In the genomic region with DNA sequence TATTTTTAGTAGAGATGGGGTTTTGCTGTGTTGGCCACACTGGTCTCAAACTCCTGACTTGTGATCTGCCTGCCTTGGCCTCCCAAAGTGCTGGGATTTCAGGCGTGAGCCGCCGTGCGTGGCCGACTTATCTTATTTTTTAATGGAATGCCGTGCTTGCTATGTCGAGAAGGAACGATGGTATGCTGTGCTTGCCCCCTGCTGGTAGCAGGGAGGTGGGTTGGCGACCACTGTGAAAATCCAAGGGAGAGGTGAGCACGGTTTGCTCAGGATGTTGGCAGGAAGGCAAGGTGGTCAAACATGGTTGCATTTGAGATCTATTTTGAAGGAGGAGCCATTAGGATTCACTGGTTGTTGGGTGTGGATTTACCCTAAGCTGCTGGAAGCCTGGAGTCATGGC, we compare ENCODE assay signal across 9 cellular contexts. TPM values are rescaled to one million over a fixed set of nuclear protein-coding genes. Genes with fewer than 3 reads are reported as not detected.
DNase-seq lines count a peak whose midpoint lies in the region; ATAC-seq and TF ChIP-seq lines count a peak whose summit lies in the region.
"Had no signal": no experiment of that assay in that cellular context is flagged by ENCODE, and none has a peak within 500 bp of the region (broad histone marks: within the 10 kb centered on the region; RNA-seq: fewer than 3 reads in every experiment).

No MANE protein-coding gene starts in this region.

- H3K4me1 ChIP-seq in heart right ventricle (no peaks in the 10 kb centered on the region), Panc1 (ENCODE audit: control insufficient read depth, insufficient read depth, low read length) (no peaks in the 10 kb centered on the region), testis (no peaks in the 10 kb centered on the region)

- DNase-seq in heart right ventricle (no peak), cardiac septum (ENCODE audit: low spot score) (no peak), Panc1 (ENCODE audit: low read depth, low spot score) (no peak), fibroblast of mammary gland (ENCODE audit: low read depth) (peak; percentile 26), testis (peak; percentile 33), NCI-H146 treated with DMSO at 0.1 percent for 48 hours (lab: John Stamatoyannopoulos, UW; ENCODE audit: unreplicated experiment) (no peak)
- DNase-seq: NCI-H1105 had no signal

- no TSS peak for BruUV-seq in Panc1 (replicated peaks; lab: Mats Ljungman, UMichigan)

- WGBS in heart right ventricle, 2 donors: 45 to 49% methylated on average over 10 of the region's 10 CpGs
- WGBS in testis, 2 donors: 60 to 69% methylated on average over 10 of the region's 10 CpGs

- POLR2A ChIA-PET in Panc1 (lab: Charles Lee): no interaction called here

- ATAC-seq in heart right ventricle (peak in 1 of 8 donors; percentile 43), Panc1 (peak; percentile 55; the same call in 1 of the 2 replicates), GM21526 (IDR thresholded peaks at IDR 0.05; ENCODE audit: low FRiP score, unreplicated experiment) (no peak), HG03342 (IDR thresholded peaks at IDR 0.05; ENCODE audit: unreplicated experiment) (no peak)

- no peak for TF ChIP-seq POLR2A in testis (IDR thresholded peaks at IDR 0.05)

- peaks cover 0 to 6% (median 4%) of the 10 kb centered on the region in 7 donors for H3K27me3 ChIP-seq in heart right ventricle
- no peaks in the 10 kb centered on the region for H3K27me3 ChIP-seq in Panc1 (ENCODE audit: control insufficient read depth, insufficient read depth, low read length)
- no peaks in the 10 kb centered on the region for H3K27me3 ChIP-seq in testis

- in situ Hi-C loops in Panc1 (cut with HindIII; ENCODE audit: low pct_unique_long_range_greater_than_20kb, low sequenced_read_pairs): no loop called here

- H3K36me3 ChIP-seq in heart right ventricle (no peaks in the 10 kb centered on the region), Panc1 (ENCODE audit: control insufficient read depth, insufficient read depth, low read length) (no peaks in the 10 kb centered on the region), testis (ENCODE audit: low read depth, missing control alignments) (no peaks in the 10 kb centered on the region)

- intact Hi-C loops in heart right ventricle (cut with DNase I) (loop anchor here in 2 of 10 donors (5.0 to 10.0 kb wide), 2 partner anchors 60 to 68 kb away; no protein-coding TSS in a partner anchor), cardiac septum (cut with DNase I) (no loop called here), Panc1 (cut with micrococcal nuclease; ENCODE audit: unreplicated experiment) (loop anchor here (2.0 kb wide), 1 partner anchor 64 kb away; no protein-coding TSS in a partner anchor), testis (cut with DNase I; ENCODE audit: low total_unique reads) (no loop called here)

- no peak overlapping the region for H3K27ac ChIP-seq in heart right ventricle
- no peak overlapping the region for H3K27ac ChIP-seq in Panc1 (ENCODE audit: low read length)
- no peak overlapping the region for H3K27ac ChIP-seq in testis

- H3K4me3 ChIP-seq in heart right ventricle (no peak overlapping the region), Panc1 (ENCODE audit: low read depth in 2 of 2, low read length in 2 of 2) (no peak overlapping the region), fibroblast of mammary gland (ENCODE audit: control insufficient read depth, low read depth, low read length) (no peak overlapping the region), testis (no peak overlapping the region)

- TF ChIP-seq CTCF in heart right ventricle (IDR thresholded peaks at IDR 0.05) (peak in 6 of 9 donors; percentile 24 to 42 (median 40)), Panc1 (IDR thresholded peaks at IDR 0.05) (peak; percentile 77), fibroblast of mammary gland (conservative IDR thresholded peaks at IDR 0.05; ENCODE audit: control insufficient read depth, insufficient read depth, low read depth, low read length) (peak; percentile 54), testis (IDR thresholded peaks at IDR 0.05) (peak in 1 of 3 experiments; percentile 40)

- H3K9me3 ChIP-seq in heart right ventricle (no peaks in the 10 kb centered on the region), Panc1 (ENCODE audit: control insufficient read depth, insufficient read depth, low read depth, low read length) (no peaks in the 10 kb centered on the region), testis (no peaks in the 10 kb centered on the region)

- CTCF ChIA-PET in Panc1 (lab: Charles Lee): no interaction called here

RNA-seq across cellular contexts. Expression of gene RCC2, which starts 45.8 kb away (rescaled TPM):
- total RNA-seq in heart right ventricle (10 to 100 TPM in 7 of 10 donors, 1 to 10 TPM in 3; 9.0 to 25.3 (median 11.4) TPM), cardiac septum (14.5 TPM), Panc1 (2021; ENCODE audit: unreplicated experiment) (116 TPM), testis (10 to 100 TPM; 55.0 to 60.2 TPM)
- polyA plus RNA-seq in heart right ventricle (10 to 100 TPM in 1 of 2 donors, 1 to 10 TPM in 1; 9.4 to 12.5 TPM), testis (ENCODE audit: insufficient read depth, low read depth, low replicate concordance) (42.2 TPM)
- 106 TPM for polyA plus RNA-seq in Panc1 (2012; ENCODE audit: insufficient read length)

RNA-seq across cellular contexts. Expression of gene ARHGEF10L, which starts 54.2 kb away (rescaled TPM):
- 10 to 100 TPM; 45.4 to 65.0 (median 49.4) TPM for total RNA-seq in heart right ventricle
- 10 to 100 TPM; 52.8 to 68.4 TPM for polyA plus RNA-seq in heart right ventricle
- total RNA-seq in cardiac septum: 59.8 TPM
- 5.9 TPM for total RNA-seq in Panc1 (2021; ENCODE audit: unreplicated experiment)
- 7.2 TPM for polyA plus RNA-seq in Panc1 (2012; ENCODE audit: insufficient read length)
- 10 to 100 TPM; 18.4 to 20.3 TPM for total RNA-seq in testis
- polyA plus RNA-seq in testis (ENCODE audit: insufficient read depth, low read depth, low replicate concordance): 13.5 TPM

Comparison
In these comparisons a context has a peak if more than half of its experiments do, and no peak if none do; other contexts are left out.
1. DNase-seq: peak in fibroblast of mammary gland (single experiment) and testis (single experiment); none in heart right ventricle (0 of 2), cardiac septum (single experiment), Panc1 (single experiment) and NCI-H146 treated with DMSO at 0.1 percent for 48 hours (single experiment).